ENCODE assay signal across 2 cellular contexts in genomic region chrX:153874366-153875125, GRCh38.
A peak's percentile ranks its signal among the peaks of the same experiment; 100 is the strongest.
TF ChIP-seq lines count a peak whose summit lies in the region.

No MANE protein-coding gene starts in this region.

TF ChIP-seq in neural cell, 6 proteins besides CTCF, POLR2A, EP300 and RAD21 (continued from another document):
- no peak for TF ChIP-seq REST (IDR thresholded peaks at IDR 0.05; ENCODE audit: borderline replicate concordance)
- TF ChIP-seq POLR2AphosphoS5 (IDR thresholded peaks at IDR 0.05) = peak; percentile 16
TF ChIP-seq in neural cell: peak in this region for 1.

TF ChIP-seq in SK-N-SH, 30 proteins besides CTCF, POLR2A, EP300 and RAD21 (continued from another document):
- no peak for TF ChIP-seq SIN3A (IDR thresholded peaks at IDR 0.05; ENCODE audit: borderline replicate concordance, low read depth, low read length)
- TF ChIP-seq GATA2 (CRISPR knock-in tag; IDR thresholded peaks at IDR 0.05) = no peak
- no peak for TF ChIP-seq RFX5 (IDR thresholded peaks at IDR 0.05; ENCODE audit: low read length)
- no peak for TF ChIP-seq RCOR1 (IDR thresholded peaks at IDR 0.05; ENCODE audit: low read length)
- no peak for TF ChIP-seq TCF12 (IDR thresholded peaks at IDR 0.05)
- no peak for TF ChIP-seq MEF2A (IDR thresholded peaks at IDR 0.05; ENCODE audit: borderline replicate concordance, low read depth)
- no peak for TF ChIP-seq POLR2AphosphoS5 (IDR thresholded peaks at IDR 0.05; ENCODE audit: low read depth, low read length)
- no peak for TF ChIP-seq IRF3 (IDR thresholded peaks at IDR 0.05; ENCODE audit: low read depth, low read length)
